Comparison of ENCODE assay signal across 30 cellular contexts in the genomic region with DNA sequence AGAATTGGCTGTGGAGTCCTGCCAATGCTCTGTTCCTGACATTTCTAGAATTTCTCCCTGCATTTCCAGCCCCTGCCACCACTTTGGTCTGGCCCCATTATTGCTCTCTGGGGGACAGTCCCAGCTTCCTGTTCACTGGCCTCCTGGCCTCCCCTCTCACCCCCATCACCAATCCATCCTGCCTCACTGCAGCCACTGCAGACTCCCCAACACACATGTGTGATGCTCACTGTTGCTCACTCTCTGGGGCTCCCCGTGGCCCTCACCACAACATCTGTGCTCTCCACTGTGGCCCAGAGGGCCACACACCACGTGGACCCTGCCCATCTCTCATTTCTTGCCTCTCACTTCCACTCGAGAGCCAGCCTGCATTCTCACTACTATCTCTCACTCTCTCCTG.
DNase-seq lines count a peak whose midpoint lies in the region; TF ChIP-seq lines count a peak whose summit lies in the region.
"Had no signal": no experiment of that assay in that cellular context is flagged by ENCODE, and none has a peak within 500 bp of the region (broad histone marks: within the 10 kb centered on the region; RNA-seq: fewer than 3 reads in every experiment).

No MANE protein-coding gene starts in this region.

- H3K18ac ChIP-seq in neuronal stem cell (ENCODE audit: low read length): no peak overlapping the region
- H3K18ac ChIP-seq in mesenchymal stem cell (ENCODE audit: low read depth in 1 of 2, low read length in 2 of 2): no peak overlapping the region

- H3K9me2 ChIP-seq in Loucy (replicated peaks; ENCODE audit: low read depth, low read length): no peaks in the 10 kb centered on the region

- H3K9me3 ChIP-seq in Loucy (ENCODE audit: insufficient read depth, low read depth, low read length) (no peaks in the 10 kb centered on the region), neuronal stem cell (replicated peaks in 1 of 2; ENCODE audit: control insufficient read depth in 2 of 2, insufficient read depth in 1 of 2, low read depth in 1 of 2, low read length in 2 of 2) (no peaks in the 10 kb centered on the region), mesenchymal stem cell (ENCODE audit: control insufficient read depth, low read length) (no peaks in the 10 kb centered on the region)
- H3K9me3 ChIP-seq: colonic mucosa, left ventricle myocardium inferior, SJSA1, suprapubic skin had no signal

- no peak overlapping the region for H2BK5ac ChIP-seq in neuronal stem cell (ENCODE audit: low read length)
- no peak overlapping the region for H2BK5ac ChIP-seq in mesenchymal stem cell (ENCODE audit: low read depth, low read length, poor library complexity, severe bottlenecking)

- no peaks in the 10 kb centered on the region for H3K9me3 Mint-ChIP-seq in activated CD4-positive, alpha-beta T cell treated with anti-CD3 and anti-CD28 coated beads, Interleukin-2, amount 10 ng/mL, durations not matched to agents 24 days and 14 days
- H3K9me3 Mint-ChIP-seq: activated B cell treated with CpG ODN at 0.5 μM for 24 hours; effector memory CD8-positive, alpha-beta T cell; IgD-negative memory B cell; naive B cell; stimulated activated naive B cell treated with anti-CD40 and anti-IgM and Interleukin-4, amounts not matched to agents 10 μg/mL and 1 μg/mL and 100 μg/mL, for 72 hours had no signal

- H3K9ac ChIP-seq in Loucy (ENCODE audit: low read depth, low read length, poor library complexity, severe bottlenecking) (no peak overlapping the region), neuronal stem cell (ENCODE audit: low read depth, low read length, poor library complexity) (no peak overlapping the region), mesenchymal stem cell (ENCODE audit: low read length) (no peak overlapping the region)
- H3K9ac ChIP-seq: GM23248 had no signal

- H3K4me1 ChIP-seq in Loucy (ENCODE audit: insufficient read depth, low read length, poor library complexity, severe bottlenecking) (peaks cover 49% of the 10 kb centered on the region), neuronal stem cell (ENCODE audit: control insufficient read depth in 2 of 2, insufficient read depth in 1 of 2, low read depth in 1 of 2, low read length in 2 of 2) (peaks cover 33 to 37% of the 10 kb centered on the region in 2 donors), mesenchymal stem cell (ENCODE audit: control insufficient read depth, insufficient read depth, low read depth, low read length) (peaks cover 35% of the 10 kb centered on the region)
- H3K4me1 ChIP-seq: SJSA1 had no signal

- H4K8ac ChIP-seq in neuronal stem cell (ENCODE audit: low read depth, low read length): no peak overlapping the region
- no peak overlapping the region for H4K8ac ChIP-seq in mesenchymal stem cell (ENCODE audit: low read length)

- H3K4me2 ChIP-seq in Loucy (ENCODE audit: low read depth, low read length, poor library complexity, severe bottlenecking) (peak overlapping the region; percentile 7), neuronal stem cell (ENCODE audit: insufficient read depth, low read length, poor library complexity, severe bottlenecking) (no peak overlapping the region), mesenchymal stem cell (ENCODE audit: low read length, poor library complexity, severe bottlenecking) (no peak overlapping the region)

- H3F3A ChIP-seq in Loucy (ENCODE audit: low read depth): no peaks in the 10 kb centered on the region

- DNase-seq in activated CD4-positive, alpha-beta T cell treated with anti-CD3 and anti-CD28 coated beads, Interleukin-2, amount 10 ng/mL, durations not matched to agents 24 days and 14 days: no peak
- no peak for DNase-seq in activated CD4-positive, alpha-beta T cell treated with anti-CD3 and anti-CD28 coated beads for 1 hour
- DNase-seq in neuronal stem cell (ENCODE audit: low spot score): no peak
- no peak for DNase-seq in NCI-H345 treated with DMSO at 0.1 percent for 48 hours (lab: John Stamatoyannopoulos, UW; ENCODE audit: unreplicated experiment)
- DNase-seq in DMS79 treated with DMSO at 0.1 percent for 48 hours (lab: John Stamatoyannopoulos, UW): no peak
- no peak for DNase-seq in mesenchymal stem cell
- DNase-seq: activated B cell treated with CpG ODN at 0.5 μM for 24 hours; activated naive CD4-positive, alpha-beta T cell treated with anti-CD3 and anti-CD28 coated beads, Interleukin-2, amount 50 U/mL, for 16 hours; anterior cingulate cortex; Calu3; colonic mucosa; DMS79; effector memory CD8-positive, alpha-beta T cell; erythroblast; GF-D8; GM23248; head of caudate nucleus; left ventricle myocardium inferior; naive B cell; NCI-H1092 treated with DMSO at 0.1 percent for 48 hours; NCI-H1694 treated with DMSO at 0.1 percent for 48 hours; stimulated activated naive B cell treated with anti-CD40 and anti-IgM and Interleukin-4, amounts not matched to agents 10 μg/mL and 1 μg/mL and 100 μg/mL, for 72 hours had no signal

- H3K79me1 ChIP-seq in neuronal stem cell (ENCODE audit: low read depth, low read length) (peaks cover 18% of the 10 kb centered on the region), mesenchymal stem cell (replicated peaks; ENCODE audit: low read length, poor library complexity, severe bottlenecking) (peaks cover 62% of the 10 kb centered on the region)

- no peaks in the 10 kb centered on the region for H3K27me3 Mint-ChIP-seq in activated CD4-positive, alpha-beta T cell treated with anti-CD3 and anti-CD28 coated beads, Interleukin-2, amount 10 ng/mL, durations not matched to agents 24 days and 14 days
- H3K27me3 Mint-ChIP-seq: activated B cell treated with CpG ODN at 0.5 μM for 24 hours; effector memory CD8-positive, alpha-beta T cell; IgD-negative memory B cell; naive B cell; stimulated activated naive B cell treated with anti-CD40 and anti-IgM and Interleukin-4, amounts not matched to agents 10 μg/mL and 1 μg/mL and 100 μg/mL, for 72 hours had no signal

- H4K91ac ChIP-seq in neuronal stem cell (ENCODE audit: low read depth, low read length, poor library complexity) (no peak overlapping the region), mesenchymal stem cell (ENCODE audit: low read length) (no peak overlapping the region)

- H3K4me3 ChIP-seq in Loucy (ENCODE audit: low read length, poor library complexity, severe bottlenecking) (no peak overlapping the region), neuronal stem cell (ENCODE audit: low read length in 2 of 2) (no peak overlapping the region), mesenchymal stem cell (ENCODE audit: insufficient read depth in 1 of 2, low read depth in 1 of 2, low read length in 2 of 2) (no peak overlapping the region)
- H3K4me3 ChIP-seq: colonic mucosa, GM23248, left ventricle myocardium inferior, SJSA1, skin epidermis, suprapubic skin had no signal

- intact Hi-C loops in activated CD4-positive, alpha-beta T cell treated with anti-CD3 and anti-CD28 coated beads, Interleukin-2, amount 10 ng/mL, durations not matched to agents 24 days and 14 days (cut with micrococcal nuclease): no loop called here

- peak overlapping the region; percentile 34 for H3K27ac ChIP-seq in cingulate gyrus (ENCODE audit: low read depth, low read length)
- no peak overlapping the region for H3K27ac ChIP-seq in neuronal stem cell (replicated peaks; ENCODE audit: low read length)
- no peak overlapping the region for H3K27ac ChIP-seq in mesenchymal stem cell (ENCODE audit: low read length, poor library complexity, severe bottlenecking)
- H3K27ac ChIP-seq: 22Rv1, C4-2B, colonic mucosa, GM23248, left ventricle myocardium inferior, SJSA1, skin epidermis, suprapubic skin had no signal

- no peak overlapping the region for H3K4me3 Mint-ChIP-seq in activated CD4-positive, alpha-beta T cell treated with anti-CD3 and anti-CD28 coated beads, Interleukin-2, amount 10 ng/mL, durations not matched to agents 24 days and 14 days
- H3K4me3 Mint-ChIP-seq: activated B cell treated with CpG ODN at 0.5 μM for 24 hours; effector memory CD8-positive, alpha-beta T cell; IgD-negative memory B cell; naive B cell; stimulated activated naive B cell treated with anti-CD40 and anti-IgM and Interleukin-4, amounts not matched to agents 10 μg/mL and 1 μg/mL and 100 μg/mL, for 72 hours had no signal

- H3K36me3 Mint-ChIP-seq in activated CD4-positive, alpha-beta T cell treated with anti-CD3 and anti-CD28 coated beads, Interleukin-2, amount 10 ng/mL, durations not matched to agents 24 days and 14 days (ENCODE audit: low read depth): no peaks in the 10 kb centered on the region
- H3K36me3 Mint-ChIP-seq: naive B cell had no signal

- TF ChIP-seq CTCF in Loucy (conservative IDR thresholded peaks at IDR 0.05; ENCODE audit: low read length): no peak

- H3K23ac ChIP-seq in neuronal stem cell (ENCODE audit: low read depth, low read length, poor library complexity) (peak overlapping the region; percentile 2), mesenchymal stem cell (ENCODE audit: low read length in 2 of 2) (no peak overlapping the region)

- no peak overlapping the region for H2AFZ ChIP-seq in Loucy (ENCODE audit: low read length)
- no peak overlapping the region for H2AFZ ChIP-seq in neuronal stem cell (ENCODE audit: low read length)
- H2AFZ ChIP-seq in mesenchymal stem cell (ENCODE audit: low read depth, low read length): no peak overlapping the region
- H2AFZ ChIP-seq: GM23248 had no signal

- H3K14ac ChIP-seq in neuronal stem cell (ENCODE audit: low read length) (no peak overlapping the region), mesenchymal stem cell (ENCODE audit: low read length in 2 of 2) (peak overlapping the region in 1 of 2 experiments; percentile 12)

- H2AK5ac ChIP-seq in neuronal stem cell (ENCODE audit: low read depth, low read length) (no peak overlapping the region), mesenchymal stem cell (ENCODE audit: low read length, severe bottlenecking) (no peak overlapping the region)

- H3K36me3 ChIP-seq in Loucy (ENCODE audit: insufficient read depth, low read length) (peaks cover 4% of the 10 kb centered on the region; the same call in 1 of the 2 replicates), neuronal stem cell (replicated peaks in 1 of 2; ENCODE audit: control insufficient read depth in 2 of 2, insufficient read depth in 2 of 2, low read length in 2 of 2) (peaks cover 0 to 14% of the 10 kb centered on the region in 2 donors), mesenchymal stem cell (ENCODE audit: control insufficient read depth in 1 of 2, insufficient read depth in 2 of 2, low read depth in 1 of 2, low read length in 2 of 2) (peaks cover 0 to 6% of the 10 kb centered on the region in 2 experiments)
- H3K36me3 ChIP-seq: colonic mucosa, left ventricle myocardium inferior, suprapubic skin had no signal

- H2BK120ac ChIP-seq in neuronal stem cell (ENCODE audit: low read depth, low read length) (no peak overlapping the region), mesenchymal stem cell (ENCODE audit: low read depth, low read length) (no peak overlapping the region)

- H3K4me1 Mint-ChIP-seq in activated CD4-positive, alpha-beta T cell treated with anti-CD3 and anti-CD28 coated beads, Interleukin-2, amount 10 ng/mL, durations not matched to agents 24 days and 14 days: peaks cover 7% of the 10 kb centered on the region

- H3K27ac Mint-ChIP-seq in activated CD4-positive, alpha-beta T cell treated with anti-CD3 and anti-CD28 coated beads, Interleukin-2, amount 10 ng/mL, durations not matched to agents 24 days and 14 days: peak overlapping the region; percentile 51
- H3K27ac Mint-ChIP-seq: activated B cell treated with CpG ODN at 0.5 μM for 24 hours had no signal

- no peak overlapping the region for H3K4ac ChIP-seq in neuronal stem cell (ENCODE audit: low read length)
- H3K4ac ChIP-seq in mesenchymal stem cell (ENCODE audit: low read depth in 1 of 2, low read length in 2 of 2): no peak overlapping the region

- H2BK15ac ChIP-seq in neuronal stem cell (ENCODE audit: low read length) (no peak overlapping the region), mesenchymal stem cell (ENCODE audit: low read depth, poor library complexity, severe bottlenecking) (no peak overlapping the region)

- H4K20me1 ChIP-seq in Loucy (ENCODE audit: insufficient read depth, low read length, poor library complexity, severe bottlenecking): peaks cover 54% of the 10 kb centered on the region

- peaks cover 96% of the 10 kb centered on the region for H3K79me2 ChIP-seq in Loucy (ENCODE audit: insufficient read depth, low read length)

- WGBS in neuronal stem cell (ENCODE audit: extremely low coverage in 2 of 2, insufficient read length in 2 of 2, insufficient replicate concordance in 1 of 2), 2 donors: no CpG with 5 or more reads among the region's 3 CpGs
- WGBS in mesenchymal stem cell: 54% methylated on average over 3 of the region's 3 CpGs

- H2BK12ac ChIP-seq in neuronal stem cell (ENCODE audit: low read length) (no peak overlapping the region), mesenchymal stem cell (ENCODE audit: low read length in 2 of 2) (no peak overlapping the region)

- H3K27me3 ChIP-seq in Loucy (ENCODE audit: insufficient read depth, low read length, poor library complexity, severe bottlenecking) (no peaks in the 10 kb centered on the region), neuronal stem cell (ENCODE audit: control insufficient read depth in 3 of 3, insufficient read depth in 3 of 3, low read depth in 1 of 3, low read length in 3 of 3) (no peaks in the 10 kb centered on the region), mesenchymal stem cell (ENCODE audit: control insufficient read depth in 1 of 2, insufficient read depth in 1 of 2, low read length in 2 of 2) (no peaks in the 10 kb centered on the region)
- H3K27me3 ChIP-seq: colonic mucosa, SJSA1, suprapubic skin had no signal
